11 cellular contexts compared by ENCODE assay signal in the genomic region with DNA sequence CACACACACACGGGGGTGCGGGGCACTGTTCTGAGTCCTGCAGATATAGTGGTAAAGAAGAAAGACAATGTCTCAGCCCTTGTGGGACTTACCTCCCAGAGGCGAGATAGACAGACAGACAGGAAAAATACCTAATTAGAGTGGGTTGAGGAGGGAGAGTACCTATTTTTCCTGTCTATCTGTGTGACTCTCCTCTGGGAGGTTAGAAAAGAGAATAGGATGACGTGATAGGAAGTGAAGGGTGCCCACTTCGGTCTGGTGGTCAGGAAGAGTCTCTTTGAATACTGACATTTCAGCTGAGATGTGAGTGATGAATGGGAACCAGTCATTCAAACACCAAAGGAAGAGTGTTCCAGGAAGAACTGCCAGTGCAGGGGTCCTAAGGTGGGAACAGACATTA.
"Had no signal": no experiment of that assay in that cellular context is flagged by ENCODE, and none has a peak within 500 bp of the region (broad histone marks: within the 10 kb centered on the region; RNA-seq: fewer than 3 reads in every experiment).

No MANE protein-coding gene starts in this region.

- H3K4me3 Mint-ChIP-seq: brain, naive B cell had no signal

- H3K4me3 ChIP-seq: dorsolateral prefrontal cortex had no signal

- H3K27me3 ChIP-seq: dorsolateral prefrontal cortex had no signal

- H3K36me3 Mint-ChIP-seq: brain, naive B cell had no signal

- H3K27ac Mint-ChIP-seq: brain, naive B cell had no signal

- DNase-seq: activated CD4-positive, alpha-beta T cell treated with anti-CD3 and anti-CD28 coated beads for 1 hour; activated naive CD4-positive, alpha-beta T cell; amygdala; cerebellar nuclear complex; dorsolateral prefrontal cortex; hypothalamus; naive B cell; substantia nigra; T-helper 9 cell; trophoblast cell had no signal

- H3K27me3 Mint-ChIP-seq: naive B cell had no signal
